ENCODE assay signal across 8 cellular contexts in the genomic region with DNA sequence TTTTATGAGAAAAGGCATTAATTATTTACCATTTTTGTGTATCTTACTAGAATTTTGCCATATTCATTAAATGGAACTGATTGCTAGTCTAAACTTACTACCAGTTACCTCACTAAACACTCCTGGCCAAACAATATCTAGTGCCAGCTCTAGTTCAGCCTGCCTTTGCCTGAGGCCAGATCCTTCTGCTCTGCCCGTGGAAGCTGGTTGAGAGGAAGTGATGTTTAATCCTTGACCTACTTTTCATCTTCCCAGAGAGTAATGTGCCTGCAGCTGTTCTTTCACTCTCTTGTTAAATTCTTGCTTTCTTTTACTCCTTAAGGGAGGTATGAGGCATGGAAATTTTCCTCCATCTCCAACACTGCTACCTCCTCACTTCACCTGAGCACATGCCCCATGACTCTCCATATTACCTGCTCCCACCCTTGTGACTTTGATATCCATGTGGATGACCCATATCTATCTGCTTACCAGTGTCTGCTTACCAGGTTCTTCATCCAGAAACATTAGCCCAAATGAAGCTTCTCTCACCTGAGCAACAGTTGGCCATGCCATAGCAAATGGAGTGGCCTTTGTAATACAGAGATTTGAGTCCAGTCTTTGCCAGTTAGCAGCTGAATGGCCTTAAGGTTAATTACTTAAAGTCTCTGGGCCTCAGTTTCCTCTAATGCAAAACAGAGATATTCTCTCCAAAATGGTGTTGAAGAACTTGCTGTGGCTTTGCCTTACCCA. TPM values are rescaled to one million over a fixed set of nuclear protein-coding genes. Genes with fewer than 3 reads are reported as not detected.
DNase-seq lines count a peak whose midpoint lies in the region; ATAC-seq and TF ChIP-seq lines count a peak whose summit lies in the region.
"Had no signal": no experiment of that assay in that cellular context is flagged by ENCODE, and none has a peak within 500 bp of the region (broad histone marks: within the 10 kb centered on the region; RNA-seq: fewer than 3 reads in every experiment).

No MANE protein-coding gene starts in this region.

- H3K4me3 Mint-ChIP-seq in GM23338 = no peak overlapping the region

- peaks cover 30% of the 10 kb centered on the region for H3K4me1 ChIP-seq in GM23338 (ENCODE audit: insufficient read depth)
- H3K4me1 ChIP-seq in foreskin keratinocyte = peaks cover 8% of the 10 kb centered on the region

- peaks cover 9% of the 10 kb centered on the region; the same call in 1 of the 3 replicates for H3K36me3 Mint-ChIP-seq in GM23338 (ENCODE audit: low read depth)

- intact Hi-C loops in sciatic nerve (cut with DNase I) = no loop called here

- POLR2A ChIA-PET in RWPE1 (lab: Yijun Ruan, JAX; ENCODE audit: low non-redundant PET) = no interaction called here

- H3K27ac ChIP-seq in GM23338 (ENCODE audit: low read depth) = no peak overlapping the region
- no peak overlapping the region for H3K27ac ChIP-seq in RWPE1
- no peak overlapping the region for H3K27ac ChIP-seq in foreskin keratinocyte

- peaks cover 48% of the 10 kb centered on the region for H3K4me1 Mint-ChIP-seq in GM23338

- H3K4me2 ChIP-seq in GM23338 = no peak overlapping the region

- H3K27me3 Mint-ChIP-seq in GM23338 (ENCODE audit: insufficient read depth, low read depth, poor library complexity) = peaks cover 4% of the 10 kb centered on the region

- no peaks in the 10 kb centered on the region for H3K27me3 ChIP-seq in GM23338 (ENCODE audit: insufficient read depth)
- H3K27me3 ChIP-seq in foreskin keratinocyte = no peaks in the 10 kb centered on the region

- H4K20me1 ChIP-seq in GM23338 (replicated peaks; ENCODE audit: insufficient read depth) = peaks cover 23% of the 10 kb centered on the region

- peaks cover 100% of the 10 kb centered on the region for H3K79me2 ChIP-seq in GM23338 (replicated peaks; ENCODE audit: insufficient read depth)

- ATAC-seq in GM23338 (no peak), foreskin keratinocyte (peak; percentile 76), sciatic nerve (peak; percentile 72), HG03520 (IDR thresholded peaks at IDR 0.05; ENCODE audit: unreplicated experiment) (no peak), HG03045 (IDR thresholded peaks at IDR 0.05; ENCODE audit: unreplicated experiment) (no peak)

- H3K36me3 ChIP-seq in GM23338 (ENCODE audit: insufficient read depth) = no peaks in the 10 kb centered on the region

- no peaks in the 10 kb centered on the region for H3K9me2 ChIP-seq in GM23338 (ENCODE audit: insufficient read depth)

- CTCF ChIA-PET in RWPE1 (lab: Yijun Ruan, JAX) = interaction anchor here (0.6 kb wide), 1 partner anchor 26 kb away, joined by 3 read pairs; no protein-coding TSS in a partner anchor

- DNase-seq in GM23338 (ENCODE audit: low spot score) = no peak
- DNase-seq in RWPE1 (ENCODE audit: low spot score) = peak; percentile 17
- DNase-seq in foreskin keratinocyte = peak in 1 of 2 donors; percentile 64
- DNase-seq in sciatic nerve (ENCODE audit: low spot score) = no peak
- DNase-seq in activated gamma-delta T cell (lab: John Stamatoyannopoulos, UW) = no peak
- DNase-seq: NCI-H2029 had no signal

- no peak for TF ChIP-seq CTCF in GM23338 (conservative IDR thresholded peaks at IDR 0.05; ENCODE audit: low read depth in 2 of 2)
- TF ChIP-seq CTCF in RWPE1 (conservative IDR thresholded peaks at IDR 0.05; ENCODE audit: low read depth) = no peak
- no peak for TF ChIP-seq CTCF in foreskin keratinocyte (conservative IDR thresholded peaks at IDR 0.05)

- no peak overlapping the region for H3K4me3 ChIP-seq in GM23338

- 0 out of 2 replicates have a peak, but pooled peaks cover 2% of the 10 kb centered on the region for H3F3A ChIP-seq in GM23338 (replicated peaks; ENCODE audit: low read depth)

- no peaks in the 10 kb centered on the region for H3K9me3 Mint-ChIP-seq in GM23338

- peak overlapping the region; percentile 4; the same call in 1 of the 2 replicates for H3K27ac Mint-ChIP-seq in GM23338

- H2AFZ ChIP-seq in GM23338 = no peak overlapping the region

TF ChIP-seq in GM23338, 12 proteins besides CTCF, POLR2A, EP300 and RAD21:
- TF ChIP-seq, protein P1, sequence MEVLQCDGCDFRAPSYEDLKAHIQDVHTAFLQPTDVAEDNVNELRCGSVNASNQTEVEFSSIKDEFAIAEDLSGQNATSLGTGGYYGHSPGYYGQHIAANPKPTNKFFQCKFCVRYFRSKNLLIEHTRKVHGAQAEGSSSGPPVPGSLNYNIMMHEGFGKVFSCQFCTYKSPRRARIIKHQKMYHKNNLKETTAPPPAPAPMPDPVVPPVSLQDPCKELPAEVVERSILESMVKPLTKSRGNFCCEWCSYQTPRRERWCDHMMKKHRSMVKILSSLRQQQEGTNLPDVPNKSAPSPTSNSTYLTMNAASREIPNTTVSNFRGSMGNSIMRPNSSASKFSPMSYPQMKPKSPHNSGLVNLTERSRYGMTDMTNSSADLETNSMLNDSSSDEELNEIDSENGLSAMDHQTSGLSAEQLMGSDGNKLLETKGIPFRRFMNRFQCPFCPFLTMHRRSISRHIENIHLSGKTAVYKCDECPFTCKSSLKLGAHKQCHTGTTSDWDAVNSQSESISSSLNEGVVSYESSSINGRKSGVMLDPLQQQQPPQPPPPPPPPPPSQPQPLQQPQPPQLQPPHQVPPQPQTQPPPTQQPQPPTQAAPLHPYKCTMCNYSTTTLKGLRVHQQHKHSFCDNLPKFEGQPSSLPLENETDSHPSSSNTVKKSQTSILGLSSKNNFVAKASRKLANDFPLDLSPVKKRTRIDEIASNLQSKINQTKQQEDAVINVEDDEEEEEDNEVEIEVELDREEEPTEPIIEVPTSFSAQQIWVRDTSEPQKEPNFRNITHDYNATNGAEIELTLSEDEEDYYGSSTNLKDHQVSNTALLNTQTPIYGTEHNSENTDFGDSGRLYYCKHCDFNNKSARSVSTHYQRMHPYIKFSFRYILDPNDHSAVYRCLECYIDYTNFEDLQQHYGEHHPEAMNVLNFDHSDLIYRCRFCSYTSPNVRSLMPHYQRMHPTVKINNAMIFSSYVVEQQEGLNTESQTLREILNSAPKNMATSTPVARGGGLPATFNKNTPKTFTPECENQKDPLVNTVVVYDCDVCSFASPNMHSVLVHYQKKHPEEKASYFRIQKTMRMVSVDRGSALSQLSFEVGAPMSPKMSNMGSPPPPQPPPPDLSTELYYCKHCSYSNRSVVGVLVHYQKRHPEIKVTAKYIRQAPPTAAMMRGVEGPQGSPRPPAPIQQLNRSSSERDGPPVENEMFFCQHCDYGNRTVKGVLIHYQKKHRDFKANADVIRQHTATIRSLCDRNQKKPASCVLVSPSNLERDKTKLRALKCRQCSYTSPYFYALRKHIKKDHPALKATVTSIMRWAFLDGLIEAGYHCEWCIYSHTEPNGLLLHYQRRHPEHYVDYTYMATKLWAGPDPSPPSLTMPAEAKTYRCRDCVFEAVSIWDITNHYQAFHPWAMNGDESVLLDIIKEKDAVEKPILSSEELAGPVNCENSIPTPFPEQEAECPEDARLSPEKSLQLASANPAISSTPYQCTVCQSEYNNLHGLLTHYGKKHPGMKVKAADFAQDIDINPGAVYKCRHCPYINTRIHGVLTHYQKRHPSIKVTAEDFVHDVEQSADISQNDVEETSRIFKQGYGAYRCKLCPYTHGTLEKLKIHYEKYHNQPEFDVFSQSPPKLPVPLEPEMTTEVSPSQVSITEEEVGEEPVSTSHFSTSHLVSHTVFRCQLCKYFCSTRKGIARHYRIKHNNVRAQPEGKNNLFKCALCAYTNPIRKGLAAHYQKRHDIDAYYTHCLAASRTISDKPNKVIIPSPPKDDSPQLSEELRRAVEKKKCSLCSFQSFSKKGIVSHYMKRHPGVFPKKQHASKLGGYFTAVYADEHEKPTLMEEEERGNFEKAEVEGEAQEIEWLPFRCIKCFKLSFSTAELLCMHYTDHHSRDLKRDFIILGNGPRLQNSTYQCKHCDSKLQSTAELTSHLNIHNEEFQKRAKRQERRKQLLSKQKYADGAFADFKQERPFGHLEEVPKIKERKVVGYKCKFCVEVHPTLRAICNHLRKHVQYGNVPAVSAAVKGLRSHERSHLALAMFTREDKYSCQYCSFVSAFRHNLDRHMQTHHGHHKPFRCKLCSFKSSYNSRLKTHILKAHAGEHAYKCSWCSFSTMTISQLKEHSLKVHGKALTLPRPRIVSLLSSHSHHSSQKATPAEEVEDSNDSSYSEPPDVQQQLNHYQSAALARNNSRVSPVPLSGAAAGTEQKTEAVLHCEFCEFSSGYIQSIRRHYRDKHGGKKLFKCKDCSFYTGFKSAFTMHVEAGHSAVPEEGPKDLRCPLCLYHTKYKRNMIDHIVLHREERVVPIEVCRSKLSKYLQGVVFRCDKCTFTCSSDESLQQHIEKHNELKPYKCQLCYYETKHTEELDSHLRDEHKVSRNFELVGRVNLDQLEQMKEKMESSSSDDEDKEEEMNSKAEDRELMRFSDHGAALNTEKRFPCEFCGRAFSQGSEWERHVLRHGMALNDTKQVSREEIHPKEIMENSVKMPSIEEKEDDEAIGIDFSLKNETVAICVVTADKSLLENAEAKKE (CRISPR knock-in tag; IDR thresholded peaks at IDR 0.05) = no peak
- no peak for TF ChIP-seq ZNF331 (CRISPR knock-in tag; IDR thresholded peaks at IDR 0.05; ENCODE audit: low read depth)

RNA-seq across cellular contexts. Expression of gene UBE2E1, which starts 53.4 kb away (rescaled TPM):
- 113 and 120 TPM in 2 replicates for total RNA-seq in GM23338 (2014; rRNA removed; shearing (Covaris generic))
- polyA plus RNA-seq in GM23338 (2016; fragmentation: Nextera tagmentation; extraction: Ambion mirVana) = 39.9 and 41.5 TPM in 2 replicates
- total RNA-seq in foreskin keratinocyte = 91.8 and 97.3 TPM in 2 replicates
- polyA plus RNA-seq in foreskin keratinocyte = 88.1 and 93.4 TPM in 2 replicates
- total RNA-seq in sciatic nerve = 152 TPM

RNA-seq across cellular contexts. Expression of gene NKIRAS1, which starts 57.6 kb away (rescaled TPM):
- 7.6 and 9.7 TPM in 2 replicates for total RNA-seq in GM23338 (2014; rRNA removed; shearing (Covaris generic))
- polyA plus RNA-seq in GM23338 (2016; fragmentation: Nextera tagmentation; extraction: Ambion mirVana) (5.9 and 9.2 TPM in 2 replicates), foreskin keratinocyte (4.9 and 7.0 TPM in 2 replicates)
- total RNA-seq in foreskin keratinocyte (7.5 and 9.1 TPM in 2 replicates), sciatic nerve (10.8 TPM)

RNA-seq across cellular contexts. Expression of gene RPL15, which starts 57.8 kb away (rescaled TPM):
- 2,713 and 2,868 TPM in 2 replicates for total RNA-seq in GM23338 (2014; rRNA removed; shearing (Covaris generic))
- polyA plus RNA-seq in GM23338 (2016; fragmentation: Nextera tagmentation; extraction: Ambion mirVana) (3,117 and 3,223 TPM in 2 replicates), foreskin keratinocyte (3,005 and 3,026 TPM in 2 replicates)
- total RNA-seq in foreskin keratinocyte (2,112 and 2,154 TPM in 2 replicates), sciatic nerve (1,125 TPM)

Comparison
In these comparisons a context has a peak if more than half of its experiments do, and no peak if none do; other contexts are left out.
1. ATAC-seq: peak in foreskin keratinocyte (single experiment) and sciatic nerve (single experiment); none in GM23338 (single experiment), HG03520 (single experiment) and HG03045 (single experiment).